In the genomic region with DNA sequence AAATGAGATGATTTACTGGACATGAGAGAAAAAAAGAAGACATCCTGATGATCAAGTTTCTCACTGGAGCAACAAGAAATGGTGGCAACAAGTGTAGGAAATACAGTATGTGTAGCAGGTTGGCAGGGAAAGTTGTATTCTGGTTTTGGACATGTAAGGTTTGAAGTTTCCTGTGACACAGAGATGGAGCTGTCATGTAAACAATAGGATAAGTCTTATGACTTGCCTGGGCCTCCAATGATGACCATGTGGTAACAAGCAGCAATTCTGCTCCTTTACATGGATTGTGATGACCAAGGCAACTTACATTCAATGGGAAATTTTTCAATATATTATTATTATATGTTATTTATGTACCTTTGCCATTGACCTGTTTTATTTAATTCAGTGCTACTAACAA, we compare ENCODE assay signal across 22 cellular contexts.
"Had no signal": no experiment of that assay in that cellular context is flagged by ENCODE, and none has a peak within 500 bp of the region (broad histone marks: within the 10 kb centered on the region; RNA-seq: fewer than 3 reads in every experiment).

No MANE protein-coding gene starts in this region.

- H3K27ac ChIP-seq: HL-60, KMS-11, RWPE1 had no signal

- H3K9me3 Mint-ChIP-seq: IgD-negative memory B cell had no signal

- DNase-seq: Kasumi-1, MM.1S, NCI-H1092 treated with DMSO at 0.1 percent for 48 hours, NCI-H1436, NCI-H1694, NCI-H187 treated with DMSO at 0.1 percent for 48 hours, NCI-H2029 treated with DMSO at 0.1 percent for 48 hours, NCI-H226, NCI-H446, NCI-H510A, NCI-H524 treated with DMSO at 0.1 percent for 48 hours, NCI-H69, NCI-H774, PC-3, SHP77, SK-N-SH had no signal

- H3K27me3 Mint-ChIP-seq: IgD-negative memory B cell had no signal

- H3K4me3 Mint-ChIP-seq: IgD-negative memory B cell had no signal

- H3K4me3 ChIP-seq: K562 had no signal

- H3K9me3 ChIP-seq: SK-N-SH had no signal

- ATAC-seq: K562, Panc1, PC-3 had no signal
